In genomic region chr1:46247433-46248121, GRCh38 we compare ENCODE assay signal across 8 cellular contexts. TPM values are rescaled to one million over a fixed set of nuclear protein-coding genes. Genes with fewer than 3 reads are reported as not detected.
A peak's percentile ranks its signal among the peaks of the same experiment; 100 is the strongest.
DNase-seq lines count a peak whose midpoint lies in the region; ATAC-seq, FAIRE-seq and TF ChIP-seq lines count a peak whose summit lies in the region.

RAD54L (plus strand) TSS chr1:46247763; CDS start chr1:46248406, 643 bp downstream.

- H3K27ac Mint-ChIP-seq in activated naive CD8-positive, alpha-beta T cell treated with anti-CD3 and anti-CD28 coated beads for 36 hours, result peak within 1 kb of the TSS; percentile 99

- H3K9me3 ChIP-seq in SU-DHL-6 (ENCODE audit: insufficient read depth, low read length) (no peaks in the 10 kb centered on the region), pancreas (no peaks in the 10 kb centered on the region), tibial nerve (no peaks in the 10 kb centered on the region)

- ATAC-seq in HG02759 (IDR thresholded peaks at IDR 0.05; ENCODE audit: unreplicated experiment), result peak; percentile 92
- peak; percentile 97 for ATAC-seq in Right ventricle myocardium inferior
- peak; percentile 93 to 98 (median 96) for ATAC-seq in pancreas

- no peaks in the 10 kb centered on the region for H4K20me1 ChIP-seq in SU-DHL-6 (ENCODE audit: low read depth, low read length)

- H3K9me2 ChIP-seq in SU-DHL-6 (replicated peaks; ENCODE audit: insufficient read depth, low read length), result no peaks in the 10 kb centered on the region

- 2 to 3% methylated on average over 42 to 45 of the region's 50 CpGs for WGBS in pancreas, 2 donors
- WGBS in tibial nerve, 2 donors, result 3% methylated on average over 44 to 45 of the region's 50 CpGs

- peak within 1 kb of the TSS; percentile 78 for H3K4me2 ChIP-seq in SU-DHL-6 (ENCODE audit: low read depth, low read length, poor library complexity, severe bottlenecking)

- intact Hi-C loops in Right ventricle myocardium inferior (cut with DNase I) (loop anchor here (2.0 to 5.0 kb wide), 2 partner anchors 55 to 95 kb away; partner anchors contain the start of genes LRRC41, NSUN4 and UQCRH), pancreas (cut with DNase I) (loop anchor here in 1 of 3 donors (10.0 kb wide), 1 partner anchor 97 kb away; the partner anchor contains the start of gene NSUN4)

- peak within 1 kb of the TSS; percentile 85 for H3K9ac ChIP-seq in SU-DHL-6 (ENCODE audit: low read length)

- H3K4me3 ChIP-seq in GM12865 (ENCODE audit: low read depth, low read length), result peak within 1 kb of the TSS; percentile 88
- peak within 1 kb of the TSS; percentile 95 for H3K4me3 ChIP-seq in SU-DHL-6 (ENCODE audit: insufficient read depth, low read length, poor library complexity, severe bottlenecking)
- peak within 1 kb of the TSS; percentile 29 to 65 (median 40) for H3K4me3 ChIP-seq in pancreas
- peak within 1 kb of the TSS; percentile 45 to 72 (median 66) for H3K4me3 ChIP-seq in tibial nerve

- DNase-seq in GM12865 (ENCODE audit: low read depth) (peak; percentile 100), NCI-H1417 (lab: John Stamatoyannopoulos, UW) (peak; percentile 96 to 99 (median 98)), Right ventricle myocardium inferior (ENCODE audit: missing footprints) (peak; percentile 98), pancreas (peak; percentile 93 to 99 (median 98)), tibial nerve (ENCODE audit: low spot score in 2 of 2) (peak; percentile 96 to 98)
- DNase-seq in activated naive CD8-positive, alpha-beta T cell treated with anti-CD3 and anti-CD28 coated beads for 36 hours, result peak; percentile 98

- H2AFZ ChIP-seq in SU-DHL-6 (ENCODE audit: low read depth, low read length, severe bottlenecking), result peak within 1 kb of the TSS; percentile 91

- no peak for FAIRE-seq in pancreas (lab: Jason Lieb, UNC)

- TF ChIP-seq EP300 in tibial nerve (IDR thresholded peaks at IDR 0.05), result peak; percentile 34 to 90

- H3K79me2 ChIP-seq in SU-DHL-6 (ENCODE audit: insufficient read depth, low read length), result peaks cover 19% of the 10 kb centered on the region

- peak within 1 kb of the TSS; percentile 72 for H3K27ac ChIP-seq in SU-DHL-6 (ENCODE audit: low read depth, low read length)
- H3K27ac ChIP-seq in pancreas, result peak within 1 kb of the TSS in 3 of 4 donors; percentile 57 to 84 (median 76)
- peak within 1 kb of the TSS in 2 of 4 donors; percentile 49 to 51 for H3K27ac ChIP-seq in tibial nerve

- H3K4me3 Mint-ChIP-seq in activated naive CD8-positive, alpha-beta T cell treated with anti-CD3 and anti-CD28 coated beads for 36 hours, result peak within 1 kb of the TSS; percentile 97

- TF ChIP-seq POLR2A in tibial nerve (IDR thresholded peaks at IDR 0.05), result no peak

- peaks cover 17% of the 10 kb centered on the region for H3K36me3 ChIP-seq in SU-DHL-6 (ENCODE audit: low read length)
- no peaks in the 10 kb centered on the region for H3K36me3 ChIP-seq in pancreas
- H3K36me3 ChIP-seq in tibial nerve, result no peaks in the 10 kb centered on the region

- H3K27me3 ChIP-seq in SU-DHL-6 (ENCODE audit: low read length) (no peaks in the 10 kb centered on the region), pancreas (no peaks in the 10 kb centered on the region), tibial nerve (no peaks in the 10 kb centered on the region)

- no peak for TF ChIP-seq CTCF in GM12865 (IDR thresholded peaks at IDR 0.05; ENCODE audit: insufficient read depth, low read depth, low read length, missing control alignments)
- TF ChIP-seq CTCF in SU-DHL-6 (IDR thresholded peaks at IDR 0.05; ENCODE audit: insufficient read depth, low read length, poor library complexity, severe bottlenecking), result no peak
- TF ChIP-seq CTCF in pancreas (IDR thresholded peaks at IDR 0.05), result no peak
- peak in 1 of 5 experiments; percentile 15 for TF ChIP-seq CTCF in tibial nerve (IDR thresholded peaks at IDR 0.05)

- peaks cover 6% of the 10 kb centered on the region; the same call in 1 of the 2 replicates for H3F3A ChIP-seq in SU-DHL-6 (ENCODE audit: insufficient read depth)

- H3K4me1 ChIP-seq in pancreas (no peaks in the 10 kb centered on the region), tibial nerve (peaks cover 0 to 16% (median 7%) of the 10 kb centered on the region in 4 donors)

- H3K36me3 Mint-ChIP-seq in activated naive CD8-positive, alpha-beta T cell treated with anti-CD3 and anti-CD28 coated beads for 36 hours, result peaks cover 37% of the 10 kb centered on the region

- no peaks in the 10 kb centered on the region for H3K27me3 Mint-ChIP-seq in activated naive CD8-positive, alpha-beta T cell treated with anti-CD3 and anti-CD28 coated beads for 36 hours

- H3K9me3 Mint-ChIP-seq in activated naive CD8-positive, alpha-beta T cell treated with anti-CD3 and anti-CD28 coated beads for 36 hours, result no peaks in the 10 kb centered on the region

- H3K4me1 Mint-ChIP-seq in activated naive CD8-positive, alpha-beta T cell treated with anti-CD3 and anti-CD28 coated beads for 36 hours, result peaks cover 32% of the 10 kb centered on the region

RNA-seq across cellular contexts. Expression of gene RAD54L, which starts in this region (rescaled TPM):
- total RNA-seq in activated naive CD8-positive, alpha-beta T cell treated with anti-CD3 and anti-CD28 coated beads for 36 hours, result 10 to 100 TPM; 61.8 to 66.3 TPM
- total RNA-seq in Right ventricle myocardium inferior, result 0.73 TPM
- total RNA-seq in pancreas, result under 1 TPM in 5 of 6 donors, not detected in 1; 0.39 to 0.66 (median 0.43) TPM
- polyA plus RNA-seq in pancreas, result under 1 TPM; 0.23 to 0.61 TPM
- 1 to 10 TPM in 3 of 4 donors, not detected in 1; 1.3 to 2.1 (median 1.5) TPM for total RNA-seq in tibial nerve

Comparison
In these comparisons a context has a peak if more than half of its experiments do, and no peak if none do; other contexts are left out.
1. RNA of gene RAD54L (total RNA-seq): 61.8 to 66.3 TPM in activated naive CD8-positive, alpha-beta T cell treated with anti-CD3 and anti-CD28 coated beads for 36 hours; 1.3 to 2.1 TPM in tibial nerve, 0.73 TPM in Right ventricle myocardium inferior (single experiment) and 0.39 to 0.66 TPM in pancreas; every median in the first group is over 10 times any median in the second.
2. Peak in DNase-seq and ATAC-seq in Right ventricle myocardium inferior; RNA of the gene not detected or under 1 TPM.
3. Peak in DNase-seq, ATAC-seq, H3K4me3 ChIP-seq and H3K27ac ChIP-seq in pancreas; RNA of the gene not detected or under 1 TPM.
4. H3K4me3 ChIP-seq: peak in every context shown above with its lines; median percentile 95 in SU-DHL-6; 88 in GM12865; 66 in tibial nerve; 40 in pancreas.
5. Peak in every context shown above with its lines, with median percentiles within 50 percentile points of each other: DNase-seq and ATAC-seq.